In the genomic region with DNA sequence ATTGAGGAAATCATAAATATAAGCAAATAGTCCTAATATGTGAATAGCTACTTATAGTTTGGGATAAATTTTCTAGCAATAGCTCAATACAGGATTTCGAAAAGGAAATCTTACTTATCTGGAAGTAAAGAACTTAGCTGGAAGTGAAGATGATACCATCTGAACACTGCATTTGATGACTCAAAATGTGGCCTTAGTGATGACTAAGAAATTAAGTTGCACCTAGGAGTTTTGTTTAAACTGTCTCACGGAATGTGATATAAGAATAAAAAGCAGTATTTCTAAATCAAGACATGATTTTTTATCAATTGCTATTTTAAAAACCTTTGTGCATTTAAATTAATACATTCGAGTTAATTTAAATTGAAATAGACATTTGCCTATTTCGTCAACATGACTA, we compare ENCODE assay signal across 14 cellular contexts.
DNase-seq lines count a peak whose midpoint lies in the region; ATAC-seq and TF ChIP-seq lines count a peak whose summit lies in the region.
"Had no signal": no experiment of that assay in that cellular context is flagged by ENCODE, and none has a peak within 500 bp of the region (broad histone marks: within the 10 kb centered on the region; RNA-seq: fewer than 3 reads in every experiment).

No MANE protein-coding gene starts in this region.

- no peak overlapping the region for H3K9ac ChIP-seq in OCI-LY3 (ENCODE audit: low read length)

- H3K27ac ChIP-seq in OCI-LY3 (ENCODE audit: low read length) = peak overlapping the region; percentile 41
- H3K27ac ChIP-seq: suprapubic skin had no signal

- H2AFZ ChIP-seq in OCI-LY3 (ENCODE audit: low read depth, low read length) = no peak overlapping the region

- H4K20me1 ChIP-seq in OCI-LY3 (ENCODE audit: insufficient read depth, low read length) = no peaks in the 10 kb centered on the region

- DNase-seq in CD1c-positive myeloid dendritic cell (ENCODE audit: extremely low spot score) = peak; percentile 59
- DNase-seq in fibroblast of mammary gland (ENCODE audit: low read depth) = peak; percentile 75
- no peak for DNase-seq in NCI-H2107 (lab: John Stamatoyannopoulos, UW)
- no peak for DNase-seq in stimulated activated CD4-positive, alpha-beta T cell treated with anti-CD3 and anti-CD28 coated beads, Interleukin-12 subunit alpha, Interleukin-12 subunit beta, amount 100 ng/mL, for 4 hours
- DNase-seq in putamen (ENCODE audit: low spot score) = no peak
- DNase-seq in NCI-H2171 (lab: John Stamatoyannopoulos, UW) = no peak
- DNase-seq: activated CD8-positive, alpha-beta memory T cell treated with anti-CD3 and anti-CD28 coated beads, Interleukin-2, amount 50 U/mL, for 4 hours; glutamatergic neuron; NCI-H1092 treated with DMSO at 0.1 percent for 48 hours; NCI-H82; stimulated activated CD4-positive, alpha-beta T cell treated with anti-CD3 and anti-CD28 coated beads, Interleukin-4, amount 100 ng/mL, for 4 hours had no signal

- H3K79me2 ChIP-seq in OCI-LY3 (ENCODE audit: low read length) = no peaks in the 10 kb centered on the region

- peaks cover 35% of the 10 kb centered on the region for H3K4me1 ChIP-seq in OCI-LY3 (ENCODE audit: low read length)

- H3K27me3 ChIP-seq in OCI-LY3 (ENCODE audit: low read depth, low read length) = no peaks in the 10 kb centered on the region
- H3K27me3 ChIP-seq: suprapubic skin had no signal

- peak; percentile 41 for ATAC-seq in GM18870 (IDR thresholded peaks at IDR 0.05; ENCODE audit: unreplicated experiment)

- TF ChIP-seq CTCF in OCI-LY3 (IDR thresholded peaks at IDR 0.05; ENCODE audit: low read depth, low read length) (no peak), fibroblast of mammary gland (conservative IDR thresholded peaks at IDR 0.05; ENCODE audit: control insufficient read depth, insufficient read depth, low read depth, low read length) (no peak)

- peak overlapping the region; percentile 45 for H3K4me2 ChIP-seq in OCI-LY3 (ENCODE audit: low read length)

- no peaks in the 10 kb centered on the region for H3K36me3 ChIP-seq in OCI-LY3 (replicated peaks; ENCODE audit: low read depth, low read length)
- H3K36me3 ChIP-seq: suprapubic skin had no signal

- no peaks in the 10 kb centered on the region for H3K9me3 ChIP-seq in OCI-LY3 (ENCODE audit: insufficient read depth, low read length)
- H3K9me3 ChIP-seq: suprapubic skin had no signal

- H3K4me3 ChIP-seq in OCI-LY3 (ENCODE audit: low read length) = no peak overlapping the region
- no peak overlapping the region for H3K4me3 ChIP-seq in fibroblast of mammary gland (ENCODE audit: control insufficient read depth, low read depth, low read length)
- H3K4me3 ChIP-seq: suprapubic skin had no signal

Comparison
In these comparisons a context has a peak if more than half of its experiments do, and no peak if none do; other contexts are left out.
1. DNase-seq: peak in CD1c-positive myeloid dendritic cell (single experiment) and fibroblast of mammary gland (single experiment); none in NCI-H2107 (single experiment), stimulated activated CD4-positive, alpha-beta T cell treated with anti-CD3 and anti-CD28 coated beads, Interleukin-12 subunit alpha, Interleukin-12 subunit beta, amount 100 ng/mL, for 4 hours (single experiment), putamen (single experiment) and NCI-H2171 (single experiment).